12 cellular contexts compared by ENCODE assay signal in genomic region chr16:84833142-84833495, GRCh38. TPM values are rescaled to one million over a fixed set of nuclear protein-coding genes. Genes with fewer than 3 reads are reported as not detected.
DNase-seq lines count a peak whose midpoint lies in the region; ATAC-seq and TF ChIP-seq lines count a peak whose summit lies in the region.
"Had no signal": no experiment of that assay in that cellular context is flagged by ENCODE, and none has a peak within 500 bp of the region (broad histone marks: within the 10 kb centered on the region; RNA-seq: fewer than 3 reads in every experiment).

No MANE protein-coding gene starts in this region.

- H3K4me1 ChIP-seq in mesenchymal stem cell (ENCODE audit: control insufficient read depth, insufficient read depth, low read depth, low read length) = peaks cover 48% of the 10 kb centered on the region
- H3K4me1 ChIP-seq in stomach smooth muscle (ENCODE audit: control insufficient read depth, insufficient read depth, low read length) = peaks cover 81% of the 10 kb centered on the region
- H3K4me1 ChIP-seq: body of pancreas had no signal

- H3K36me3 ChIP-seq in MG63 = no peaks in the 10 kb centered on the region
- H3K36me3 ChIP-seq in mesenchymal stem cell (ENCODE audit: control insufficient read depth in 1 of 2, insufficient read depth in 2 of 2, low read depth in 1 of 2, low read length in 2 of 2) = no peaks in the 10 kb centered on the region
- H3K36me3 ChIP-seq in stomach smooth muscle (ENCODE audit: control insufficient read depth in 2 of 2, insufficient read depth in 2 of 2, low read length in 2 of 2) = peaks cover 2 to 23% of the 10 kb centered on the region in 2 donors

- H3K27me3 Mint-ChIP-seq in stimulated activated naive CD8-positive, alpha-beta T cell treated with anti-CD3 and anti-CD28 coated beads, Interleukin-15, amount 100 ng/mL, for 72 hours = peaks cover 25% of the 10 kb centered on the region
- H3K27me3 Mint-ChIP-seq in activated CD4-positive, alpha-beta T cell treated with anti-CD3 and anti-CD28 coated beads, Interleukin-2, amount 10 ng/mL, durations not matched to agents 7 days and 5 days = peaks cover 2% of the 10 kb centered on the region

- no peaks in the 10 kb centered on the region for H3K4me1 Mint-ChIP-seq in stimulated activated naive CD8-positive, alpha-beta T cell treated with anti-CD3 and anti-CD28 coated beads, Interleukin-15, amount 100 ng/mL, for 72 hours
- H3K4me1 Mint-ChIP-seq in activated CD4-positive, alpha-beta T cell treated with anti-CD3 and anti-CD28 coated beads, Interleukin-2, amount 10 ng/mL, durations not matched to agents 7 days and 5 days = no peaks in the 10 kb centered on the region
- H3K4me1 Mint-ChIP-seq: naive thymus-derived CD8-positive, alpha-beta T cell had no signal

- H3K79me1 ChIP-seq in mesenchymal stem cell (replicated peaks; ENCODE audit: low read length, poor library complexity, severe bottlenecking) = no peaks in the 10 kb centered on the region

- H2BK120ac ChIP-seq in mesenchymal stem cell (ENCODE audit: low read depth, low read length) = no peak overlapping the region

- TF ChIP-seq CTCF in coronary artery (IDR thresholded peaks at IDR 0.05) = no peak

- H3K18ac ChIP-seq in mesenchymal stem cell (ENCODE audit: low read depth in 1 of 2, low read length in 2 of 2) = peak overlapping the region; percentile 7 to 76

- H3K9me3 ChIP-seq in MG63 (no peaks in the 10 kb centered on the region), mesenchymal stem cell (ENCODE audit: control insufficient read depth, low read length) (no peaks in the 10 kb centered on the region), stomach smooth muscle (ENCODE audit: control insufficient read depth in 2 of 2, low read length in 2 of 2) (peaks cover 0 to 3% of the 10 kb centered on the region in 2 donors)
- H3K9me3 ChIP-seq: body of pancreas had no signal

- CTCF ChIA-PET in activated CD4-positive, alpha-beta T cell treated with anti-CD3 and anti-CD28 coated beads, Interleukin-2, amount 10 ng/mL, durations not matched to agents 7 days and 5 days (lab: Charles Lee) = no interaction called here

- H3K27ac ChIP-seq in coronary artery (peak overlapping the region; percentile 78 to 88), mesenchymal stem cell (ENCODE audit: low read length, poor library complexity, severe bottlenecking) (no peak overlapping the region), stomach smooth muscle (ENCODE audit: low read length) (peak overlapping the region; percentile 100)

- no peaks in the 10 kb centered on the region for H3K9me3 Mint-ChIP-seq in stimulated activated naive CD8-positive, alpha-beta T cell treated with anti-CD3 and anti-CD28 coated beads, Interleukin-15, amount 100 ng/mL, for 72 hours
- H3K9me3 Mint-ChIP-seq in activated CD4-positive, alpha-beta T cell treated with anti-CD3 and anti-CD28 coated beads, Interleukin-2, amount 10 ng/mL, durations not matched to agents 7 days and 5 days = no peaks in the 10 kb centered on the region
- H3K9me3 Mint-ChIP-seq: naive thymus-derived CD8-positive, alpha-beta T cell had no signal

- H4K8ac ChIP-seq in mesenchymal stem cell (ENCODE audit: low read length) = no peak overlapping the region

- H2AFZ ChIP-seq in mesenchymal stem cell (ENCODE audit: low read depth, low read length) = no peak overlapping the region

- peak overlapping the region; percentile 63 for H4K91ac ChIP-seq in mesenchymal stem cell (ENCODE audit: low read length)

- POLR2A ChIA-PET in activated CD4-positive, alpha-beta T cell treated with anti-CD3 and anti-CD28 coated beads, Interleukin-2, amount 10 ng/mL, durations not matched to agents 7 days and 5 days (lab: Charles Lee) = no interaction called here

- no peak overlapping the region for H3K14ac ChIP-seq in mesenchymal stem cell (ENCODE audit: low read length in 2 of 2)

- peak overlapping the region; percentile 25 to 40 for H2BK12ac ChIP-seq in mesenchymal stem cell (ENCODE audit: low read length in 2 of 2)

- peak overlapping the region; percentile 70 for H2AK5ac ChIP-seq in mesenchymal stem cell (ENCODE audit: low read length, severe bottlenecking)

- peak overlapping the region; percentile 60 for H2BK15ac ChIP-seq in mesenchymal stem cell (ENCODE audit: low read depth, poor library complexity, severe bottlenecking)

- DNase-seq in MG63 = no peak
- no peak for DNase-seq in coronary artery (ENCODE audit: low spot score)
- no peak for DNase-seq in mesenchymal stem cell
- DNase-seq in stimulated activated naive CD8-positive, alpha-beta T cell treated with anti-CD3 and anti-CD28 coated beads, Interleukin-15, amount 100 ng/mL, for 72 hours = no peak
- DNase-seq in anterior cingulate cortex (lab: John Stamatoyannopoulos, UW) = no peak
- no peak for DNase-seq in activated CD4-positive, alpha-beta T cell treated with anti-CD3 and anti-CD28 coated beads, Interleukin-2, amount 10 ng/mL, durations not matched to agents 7 days and 5 days
- DNase-seq: activated T-cell treated with anti-CD3 and anti-CD28 coated beads, Interleukin-2, amount 50 U/mL, for 48 hours; naive thymus-derived CD8-positive, alpha-beta T cell; NCI-H2171 treated with DMSO at 0.1 percent for 48 hours had no signal

- H3K4me3 Mint-ChIP-seq in stimulated activated naive CD8-positive, alpha-beta T cell treated with anti-CD3 and anti-CD28 coated beads, Interleukin-15, amount 100 ng/mL, for 72 hours = no peak overlapping the region
- no peak overlapping the region for H3K4me3 Mint-ChIP-seq in activated CD4-positive, alpha-beta T cell treated with anti-CD3 and anti-CD28 coated beads, Interleukin-2, amount 10 ng/mL, durations not matched to agents 7 days and 5 days
- H3K4me3 Mint-ChIP-seq: naive thymus-derived CD8-positive, alpha-beta T cell had no signal

- peak overlapping the region; percentile 31 for H3K4me3 ChIP-seq in MG63
- H3K4me3 ChIP-seq in coronary artery = peak overlapping the region; percentile 57
- peak overlapping the region in 1 of 2 experiments; percentile 74 for H3K4me3 ChIP-seq in mesenchymal stem cell (ENCODE audit: insufficient read depth in 1 of 2, low read depth in 1 of 2, low read length in 2 of 2)
- peak overlapping the region; percentile 45 to 69 for H3K4me3 ChIP-seq in stomach smooth muscle (ENCODE audit: low read length in 2 of 2)
- H3K4me3 ChIP-seq: body of pancreas had no signal

- no peak for ATAC-seq in stimulated activated naive CD8-positive, alpha-beta T cell treated with anti-CD3 and anti-CD28 coated beads, Interleukin-15, amount 100 ng/mL, for 72 hours
- no peak for ATAC-seq in HG03095 (IDR thresholded peaks at IDR 0.05; ENCODE audit: unreplicated experiment)
- ATAC-seq: naive thymus-derived CD8-positive, alpha-beta T cell had no signal

- no peak overlapping the region for H3K4me2 ChIP-seq in mesenchymal stem cell (ENCODE audit: low read length, poor library complexity, severe bottlenecking)

- H3K9ac ChIP-seq in mesenchymal stem cell (ENCODE audit: low read length) (peak overlapping the region; percentile 79), stomach smooth muscle (ENCODE audit: low read length in 2 of 2) (peak overlapping the region; percentile 84 to 96)

- no peaks in the 10 kb centered on the region for H3K27me3 ChIP-seq in MG63
- no peaks in the 10 kb centered on the region for H3K27me3 ChIP-seq in mesenchymal stem cell (ENCODE audit: control insufficient read depth in 1 of 2, insufficient read depth in 1 of 2, low read length in 2 of 2)
- H3K27me3 ChIP-seq in stomach smooth muscle (ENCODE audit: control insufficient read depth in 1 of 2, insufficient read depth in 2 of 2, low read length in 2 of 2) = no peaks in the 10 kb centered on the region
- H3K27me3 ChIP-seq: body of pancreas had no signal

- H3K23ac ChIP-seq in mesenchymal stem cell (ENCODE audit: low read length in 2 of 2) = no peak overlapping the region

- no peaks in the 10 kb centered on the region for H3K36me3 Mint-ChIP-seq in activated CD4-positive, alpha-beta T cell treated with anti-CD3 and anti-CD28 coated beads, Interleukin-2, amount 10 ng/mL, durations not matched to agents 7 days and 5 days (ENCODE audit: low read depth)
- H3K36me3 Mint-ChIP-seq: naive thymus-derived CD8-positive, alpha-beta T cell had no signal

- WGBS in mesenchymal stem cell = 94% methylated on average over 10 of the region's 10 CpGs

- peak overlapping the region in 1 of 2 experiments; percentile 66 for H3K4ac ChIP-seq in mesenchymal stem cell (ENCODE audit: low read depth in 1 of 2, low read length in 2 of 2)

- H3K27ac Mint-ChIP-seq in stimulated activated naive CD8-positive, alpha-beta T cell treated with anti-CD3 and anti-CD28 coated beads, Interleukin-15, amount 100 ng/mL, for 72 hours = no peak overlapping the region
- no peak overlapping the region for H3K27ac Mint-ChIP-seq in activated CD4-positive, alpha-beta T cell treated with anti-CD3 and anti-CD28 coated beads, Interleukin-2, amount 10 ng/mL, durations not matched to agents 7 days and 5 days

- H2BK5ac ChIP-seq in mesenchymal stem cell (ENCODE audit: low read depth, low read length, poor library complexity, severe bottlenecking) = no peak overlapping the region

RNA-seq across cellular contexts. Expression of gene CRISPLD2, which starts 13.3 kb away (rescaled TPM):
- total RNA-seq in MG63 (2014; rRNA removed; shearing (Covaris generic); ENCODE audit: low replicate concordance) = 1.6 TPM in 1 of 2 replicates, not detected in the other
- 92.2 TPM for polyA plus RNA-seq in mesenchymal stem cell (2013, experiment 1 of 2)
- 91.8 TPM for polyA plus RNA-seq in mesenchymal stem cell (2013, experiment 2 of 2)
- total RNA-seq in activated CD4-positive, alpha-beta T cell treated with anti-CD3 and anti-CD28 coated beads, Interleukin-2, amount 10 ng/mL, durations not matched to agents 7 days and 5 days = under 1 TPM; 0.25 to 0.27 TPM
- total RNA-seq: naive thymus-derived CD8-positive, alpha-beta T cell had no signal
